ENCODE assay signal across 8 cellular contexts in genomic region chr22:20062043-20062765, GRCh38.
"Had no signal": no experiment of that assay in that cellular context is flagged by ENCODE, and none has a peak within 500 bp of the region (broad histone marks: within the 10 kb centered on the region; RNA-seq: fewer than 3 reads in every experiment).

No MANE protein-coding gene starts in this region.

- H3K27ac ChIP-seq: cardiac muscle cell, right lobe of liver had no signal

- H3K4me3 ChIP-seq: cardiac muscle cell, right lobe of liver had no signal

- H3K9me3 ChIP-seq: right lobe of liver had no signal

- H3K27me3 ChIP-seq: cardiac muscle cell, right lobe of liver had no signal

- DNase-seq: activated naive CD4-positive, alpha-beta T cell treated with anti-CD3 and anti-CD28 coated beads, Interleukin-2, amount 10 ng/mL, durations not matched to agents 7 days and 5 days; erythroblast; hippocampal formation; kidney; SW 1271 had no signal

- H3K4me1 ChIP-seq: right lobe of liver had no signal

- H3K36me3 ChIP-seq: cardiac muscle cell had no signal

- ATAC-seq: activated T-helper 17 cell treated with anti-CD3 and anti-CD28 coated beads, Interleukin-2, amount 50 U/mL, for 72 hours had no signal
